Comparison of ENCODE assay signal across 16 cellular contexts in genomic region chr11:117834068-117834810, GRCh38. TPM values are rescaled to one million over a fixed set of nuclear protein-coding genes. Genes with fewer than 3 reads are reported as not detected.
DNase-seq lines count a peak whose midpoint lies in the region; ATAC-seq and TF ChIP-seq lines count a peak whose summit lies in the region.
"Had no signal": no experiment of that assay in that cellular context is flagged by ENCODE, and none has a peak within 500 bp of the region (broad histone marks: within the 10 kb centered on the region; RNA-seq: fewer than 3 reads in every experiment).

No MANE protein-coding gene starts in this region.

- no peak overlapping the region for H3K9ac ChIP-seq in BLaER1 treated with 17β-estradiol and CSF1 and Interleukin-3, amounts not matched to agents 10 nM and 100 nM
- H3K9ac ChIP-seq in DND-41 (ENCODE audit: low read depth, low read length), result no peak overlapping the region

- 91 to 93% (median 92%) methylated on average over 6 of the region's 6 CpGs for WGBS in psoas muscle, 3 donors

- no peak overlapping the region for H2AFZ ChIP-seq in DND-41 (ENCODE audit: low read depth, low read length)

- intact Hi-C loops in psoas muscle (cut with DNase I), result no loop called here

- peak overlapping the region; percentile 68 to 98 (median 88) for H3K4me2 ChIP-seq in BLaER1 treated with 17β-estradiol and CSF1 and Interleukin-3, amounts not matched to agents 10 nM and 100 nM
- no peak overlapping the region for H3K4me2 ChIP-seq in DND-41 (ENCODE audit: insufficient read depth, low read length)

- H4K20me1 ChIP-seq in BLaER1 treated with 17β-estradiol and CSF1 and Interleukin-3, amounts not matched to agents 10 nM and 100 nM, result no peaks in the 10 kb centered on the region
- no peaks in the 10 kb centered on the region for H4K20me1 ChIP-seq in DND-41 (ENCODE audit: insufficient read depth, low read length)

- no peaks in the 10 kb centered on the region for H3K9me3 ChIP-seq in BLaER1 treated with 17β-estradiol and CSF1 and Interleukin-3, amounts not matched to agents 10 nM and 100 nM (replicated peaks in 1 of 11)
- no peaks in the 10 kb centered on the region for H3K9me3 ChIP-seq in DND-41 (ENCODE audit: insufficient read depth, low read length, severe bottlenecking)
- no peaks in the 10 kb centered on the region for H3K9me3 ChIP-seq in psoas muscle
- H3K9me3 ChIP-seq: right lobe of liver had no signal

- DNase-seq in DND-41, result no peak
- DNase-seq in coronary artery (ENCODE audit: low spot score), result peak; percentile 61
- DNase-seq in psoas muscle, result no peak
- no peak for DNase-seq in NAMALWA (ENCODE audit: low spot score)
- DNase-seq in T1000 (lab: John Stamatoyannopoulos, UW), result no peak
- DNase-seq in NCI-H774 (lab: John Stamatoyannopoulos, UW), result no peak
- DNase-seq: activated CD4-positive, alpha-beta T cell treated with anti-CD3 and anti-CD28 coated beads for 4 hours; activated T-cell treated with anti-CD3 and anti-CD28 coated beads, Interleukin-2, amount 50 U/mL, for 1 hour; AML-193; central memory CD4-positive, alpha-beta T cell; IMR-90; PC-3; T-helper 9 cell had no signal

- H3K27ac ChIP-seq in BLaER1 treated with 17β-estradiol and CSF1 and Interleukin-3, amounts not matched to agents 10 nM and 100 nM, result peak overlapping the region in 4 of 11 experiments; percentile 33 to 56 (median 42); a peak in 4 of 22 replicates
- peak overlapping the region; percentile 99; the same call in 1 of the 2 replicates for H3K27ac ChIP-seq in DND-41 (ENCODE audit: low read length)
- H3K27ac ChIP-seq in coronary artery, result no peak overlapping the region
- peak overlapping the region; percentile 60 for H3K27ac ChIP-seq in psoas muscle
- H3K27ac ChIP-seq: SK-N-MC had no signal

- H3K36me3 ChIP-seq in BLaER1 treated with 17β-estradiol and CSF1 and Interleukin-3, amounts not matched to agents 10 nM and 100 nM, result no peaks in the 10 kb centered on the region
- H3K36me3 ChIP-seq in DND-41 (ENCODE audit: insufficient read depth, low read length) (peaks cover 36% of the 10 kb centered on the region), psoas muscle (ENCODE audit: insufficient read depth in 1 of 2, low read depth in 1 of 2) (no peaks in the 10 kb centered on the region)
- H3K36me3 ChIP-seq: right lobe of liver had no signal

- H3K27me3 ChIP-seq in BLaER1 treated with 17β-estradiol and CSF1 and Interleukin-3, amounts not matched to agents 10 nM and 100 nM, result no peaks in the 10 kb centered on the region
- H3K27me3 ChIP-seq in DND-41 (ENCODE audit: insufficient read depth, low read length, poor library complexity), result no peaks in the 10 kb centered on the region
- H3K27me3 ChIP-seq in psoas muscle (ENCODE audit: insufficient read depth in 3 of 3, low read length in 2 of 3), result no peaks in the 10 kb centered on the region
- H3K27me3 ChIP-seq: right lobe of liver had no signal

- no peaks in the 10 kb centered on the region for H3K79me2 ChIP-seq in DND-41 (ENCODE audit: insufficient read depth, low read length)

- no peak overlapping the region for H3K4me3 ChIP-seq in BLaER1 treated with 17β-estradiol and CSF1 and Interleukin-3, amounts not matched to agents 10 nM and 100 nM
- no peak overlapping the region for H3K4me3 ChIP-seq in DND-41 (ENCODE audit: low read depth in 1 of 2, low read length in 2 of 2)
- no peak overlapping the region for H3K4me3 ChIP-seq in coronary artery
- H3K4me3 ChIP-seq in psoas muscle, result no peak overlapping the region
- H3K4me3 ChIP-seq: right lobe of liver, SK-N-MC had no signal

- ATAC-seq in DND-41 (ENCODE audit: insufficient read depth, low read depth) (no peak), psoas muscle (peak; percentile 51 to 76 (median 68))
- ATAC-seq: PC-3 had no signal

- H3K4me1 ChIP-seq in BLaER1 treated with 17β-estradiol and CSF1 and Interleukin-3, amounts not matched to agents 10 nM and 100 nM, result peaks cover 81 to 100% (median 97%) of the 10 kb centered on the region in 10 experiments
- H3K4me1 ChIP-seq in DND-41 (ENCODE audit: insufficient read depth, low read length) (peaks cover 63% of the 10 kb centered on the region), psoas muscle (peaks cover 12% of the 10 kb centered on the region)
- H3K4me1 ChIP-seq: right lobe of liver had no signal

- TF ChIP-seq CTCF in DND-41 (IDR thresholded peaks at IDR 0.05; ENCODE audit: borderline replicate concordance, extremely low read depth, low read length, poor library complexity, severe bottlenecking) (no peak), coronary artery (IDR thresholded peaks at IDR 0.05) (no peak), psoas muscle (IDR thresholded peaks at IDR 0.05) (no peak)

RNA-seq across cellular contexts. Expression of gene FXYD2, which starts 9.7 kb away (rescaled TPM):
- total RNA-seq in psoas muscle, result under 1 TPM in 2 of 4 donors, not detected in 2; 0.42 to 0.69 TPM
- polyA plus RNA-seq in psoas muscle, result under 1 TPM; 0.17 to 0.49 (median 0.24) TPM
- total RNA-seq: IMR-90, PC-3 had no signal

RNA-seq across cellular contexts. Expression of gene DSCAML1, which starts 37.2 kb away (rescaled TPM):
- under 1 TPM; 0.06 to 0.52 (median 0.10) TPM for total RNA-seq in psoas muscle
- polyA plus RNA-seq in psoas muscle, result under 1 TPM; 0.04 to 0.06 (median 0.04) TPM
- total RNA-seq: IMR-90, PC-3 had no signal
- polyA plus RNA-seq: IMR-90 had no signal

RNA-seq across cellular contexts. Expression of gene FXYD6, which starts 42.2 kb away (rescaled TPM):
- total RNA-seq in psoas muscle, result 10 to 100 TPM; 10.8 to 27.9 (median 11.5) TPM
- 10 to 100 TPM; 14.0 to 17.5 (median 14.8) TPM for polyA plus RNA-seq in psoas muscle
- total RNA-seq: IMR-90, PC-3 had no signal

Comparison
In these comparisons a context has a peak if more than half of its experiments do, and no peak if none do; other contexts are left out.
1. H3K27ac ChIP-seq: peak in DND-41 (single experiment) and psoas muscle (single experiment); none in coronary artery (0 of 2).